In the genomic region with DNA sequence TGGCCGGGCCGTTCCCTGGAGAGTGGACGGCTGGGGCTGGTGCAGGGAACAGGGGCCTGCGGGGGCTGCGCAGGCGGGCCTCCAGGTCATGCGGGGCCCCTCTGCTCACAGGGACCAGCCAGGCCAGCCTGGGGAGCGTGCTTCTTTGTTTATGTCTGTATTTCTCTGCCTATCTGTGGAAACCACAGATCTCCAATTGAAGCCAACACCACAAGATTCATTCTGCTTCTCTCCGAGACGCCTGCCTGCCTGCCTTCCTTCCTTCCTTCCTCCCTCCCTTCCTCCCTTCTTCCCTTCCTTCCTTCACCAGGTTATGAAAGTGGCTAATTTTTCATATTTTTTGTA, we compare ENCODE assay signal across 8 cellular contexts. TPM values are rescaled to one million over a fixed set of nuclear protein-coding genes. Genes with fewer than 3 reads are reported as not detected.
DNase-seq lines count a peak whose midpoint lies in the region; ATAC-seq and TF ChIP-seq lines count a peak whose summit lies in the region.

No MANE protein-coding gene starts in this region.

- H3K9ac ChIP-seq in Karpas-422 (ENCODE audit: low read length), result peak overlapping the region; percentile 70
- H3K9ac ChIP-seq in endodermal cell (ENCODE audit: extremely low read depth, low read length, poor library complexity, severe bottlenecking), result no peak overlapping the region

- no peaks in the 10 kb centered on the region; the same call in 1 of the 2 replicates for H4K20me1 ChIP-seq in Karpas-422 (ENCODE audit: insufficient read depth, low read depth, low read length)

- H3K27me3 Mint-ChIP-seq in T-helper 2 cell treated with Interferon-gamma antibody and Interleukin-4, amounts not matched to agents 5 μg/mL and 100 μg/mL, for 36 hours (ENCODE audit: low read depth), result no peaks in the 10 kb centered on the region
- H3K27me3 Mint-ChIP-seq in endodermal cell (ENCODE audit: insufficient read depth), result no peaks in the 10 kb centered on the region

- no peak overlapping the region for H2AFZ ChIP-seq in Karpas-422 (ENCODE audit: low read length)

- no peak for TF ChIP-seq CTCF in endodermal cell (conservative IDR thresholded peaks at IDR 0.05)

- H3K27me3 ChIP-seq in Karpas-422 (ENCODE audit: low read length), result no peaks in the 10 kb centered on the region
- H3K27me3 ChIP-seq in endodermal cell (ENCODE audit: control insufficient read depth, insufficient read depth, low read length, poor library complexity, severe bottlenecking), result no peaks in the 10 kb centered on the region

- H3K4me1 ChIP-seq in Karpas-422 (ENCODE audit: low read length), result peaks cover 25% of the 10 kb centered on the region
- H3K4me1 ChIP-seq in endodermal cell (ENCODE audit: control insufficient read depth, insufficient read depth, low read length), result peaks cover 5% of the 10 kb centered on the region

- ATAC-seq in stimulated activated effector memory CD8-positive, alpha-beta T cell treated with anti-CD3 and anti-CD28 coated beads, Interleukin-12 subunit alpha, Interleukin-12 subunit beta, amount 100 ng/mL, for 72 hours, result no peak
- no peak for ATAC-seq in GM18858 (IDR thresholded peaks at IDR 0.05; ENCODE audit: unreplicated experiment)

- 21 to 35% methylated on average over 5 to 10 of the region's 10 CpGs for WGBS in endodermal cell (ENCODE audit: insufficient coverage in 1 of 2, insufficient read length in 1 of 2), 2 experiments

- peaks cover 62% of the 10 kb centered on the region for H3K79me2 ChIP-seq in Karpas-422 (ENCODE audit: low read length)

- H3K36me3 ChIP-seq in Karpas-422 (ENCODE audit: insufficient read depth, low read length) (peaks cover 17% of the 10 kb centered on the region; the same call in 1 of the 2 replicates), endodermal cell (ENCODE audit: control insufficient read depth, insufficient read depth, low read length) (peaks cover 26% of the 10 kb centered on the region)

- peak overlapping the region; percentile 65 for H3K4me3 ChIP-seq in Karpas-422 (ENCODE audit: low read length)
- no peak overlapping the region for H3K4me3 ChIP-seq in endodermal cell (ENCODE audit: low read length)

- peak overlapping the region; percentile 83 for H3K4me3 Mint-ChIP-seq in T-helper 2 cell treated with Interferon-gamma antibody and Interleukin-4, amounts not matched to agents 5 μg/mL and 100 μg/mL, for 36 hours
- H3K4me3 Mint-ChIP-seq in endodermal cell, result peak overlapping the region; percentile 51
- peak overlapping the region; percentile 82 for H3K4me3 Mint-ChIP-seq in stimulated activated effector memory CD8-positive, alpha-beta T cell treated with anti-CD3 and anti-CD28 coated beads, Interleukin-12 subunit alpha, Interleukin-12 subunit beta, amount 100 ng/mL, for 72 hours

- H3K9me3 Mint-ChIP-seq in T-helper 2 cell treated with Interferon-gamma antibody and Interleukin-4, amounts not matched to agents 5 μg/mL and 100 μg/mL, for 36 hours, result no peaks in the 10 kb centered on the region
- H3K9me3 Mint-ChIP-seq in endodermal cell, result no peaks in the 10 kb centered on the region
- H3K9me3 Mint-ChIP-seq in stimulated activated effector memory CD8-positive, alpha-beta T cell treated with anti-CD3 and anti-CD28 coated beads, Interleukin-12 subunit alpha, Interleukin-12 subunit beta, amount 100 ng/mL, for 72 hours, result no peaks in the 10 kb centered on the region

- no peaks in the 10 kb centered on the region for H3K9me3 ChIP-seq in Karpas-422 (ENCODE audit: low read length)
- H3K9me3 ChIP-seq in endodermal cell (ENCODE audit: control insufficient read depth, low read length), result no peaks in the 10 kb centered on the region

- peaks cover 29% of the 10 kb centered on the region for H3K4me1 Mint-ChIP-seq in T-helper 2 cell treated with Interferon-gamma antibody and Interleukin-4, amounts not matched to agents 5 μg/mL and 100 μg/mL, for 36 hours (ENCODE audit: low read depth)
- peaks cover 29% of the 10 kb centered on the region for H3K4me1 Mint-ChIP-seq in endodermal cell
- H3K4me1 Mint-ChIP-seq in stimulated activated effector memory CD8-positive, alpha-beta T cell treated with anti-CD3 and anti-CD28 coated beads, Interleukin-12 subunit alpha, Interleukin-12 subunit beta, amount 100 ng/mL, for 72 hours, result peaks cover 48% of the 10 kb centered on the region

- peak overlapping the region; percentile 16 for H3K27ac Mint-ChIP-seq in T-helper 2 cell treated with Interferon-gamma antibody and Interleukin-4, amounts not matched to agents 5 μg/mL and 100 μg/mL, for 36 hours
- no peak overlapping the region for H3K27ac Mint-ChIP-seq in endodermal cell
- H3K27ac Mint-ChIP-seq in stimulated activated effector memory CD8-positive, alpha-beta T cell treated with anti-CD3 and anti-CD28 coated beads, Interleukin-12 subunit alpha, Interleukin-12 subunit beta, amount 100 ng/mL, for 72 hours, result peak overlapping the region; percentile 88

- no peak for DNase-seq in T-helper 2 cell treated with Interferon-gamma antibody and Interleukin-4, amounts not matched to agents 5 μg/mL and 100 μg/mL, for 36 hours (ENCODE audit: low spot score)
- DNase-seq in T-helper 2 cell, result no peak
- no peak for DNase-seq in Karpas-422
- DNase-seq in endodermal cell, result no peak
- DNase-seq in stimulated activated effector memory CD8-positive, alpha-beta T cell treated with anti-CD3 and anti-CD28 coated beads, Interleukin-12 subunit alpha, Interleukin-12 subunit beta, amount 100 ng/mL, for 72 hours (ENCODE audit: low spot score in 2 of 2), result no peak
- no peak for DNase-seq in NCI-H524 treated with DMSO at 0.1 percent for 48 hours (lab: John Stamatoyannopoulos, UW)
- DNase-seq in NCI-H226, result no peak

- H3K27ac ChIP-seq in Karpas-422 (ENCODE audit: low read length) (peak overlapping the region; percentile 14; the same call in 1 of the 2 replicates), endodermal cell (ENCODE audit: low read depth, low read length) (no peak overlapping the region)

- H3K9me2 ChIP-seq in Karpas-422 (replicated peaks; ENCODE audit: insufficient read depth, low read length), result no peaks in the 10 kb centered on the region

- H3K4me2 ChIP-seq in Karpas-422 (ENCODE audit: low read depth, low read length, poor library complexity, severe bottlenecking), result peak overlapping the region; percentile 79

- peaks cover 10% of the 10 kb centered on the region for H3K36me3 Mint-ChIP-seq in T-helper 2 cell treated with Interferon-gamma antibody and Interleukin-4, amounts not matched to agents 5 μg/mL and 100 μg/mL, for 36 hours (ENCODE audit: low read depth)
- peaks cover 31% of the 10 kb centered on the region for H3K36me3 Mint-ChIP-seq in endodermal cell (ENCODE audit: low read depth)
- H3K36me3 Mint-ChIP-seq in stimulated activated effector memory CD8-positive, alpha-beta T cell treated with anti-CD3 and anti-CD28 coated beads, Interleukin-12 subunit alpha, Interleukin-12 subunit beta, amount 100 ng/mL, for 72 hours, result peaks cover 50% of the 10 kb centered on the region

RNA-seq across cellular contexts. Expression of gene HMGN1, which starts 39.9 kb away (rescaled TPM):
- 430 and 561 TPM in 2 replicates for total RNA-seq in Karpas-422 (2014; rRNA removed; shearing (Covaris generic); ENCODE audit: low replicate concordance)
- 100 to 1,000 TPM; 526 to 626 TPM for total RNA-seq in endodermal cell
- 491 TPM for polyA plus RNA-seq in endodermal cell (2013, experiment 1 of 2)
- polyA plus RNA-seq in endodermal cell (2013, experiment 2 of 2), result 464 TPM

RNA-seq across cellular contexts. Expression of gene LCA5L, which starts 56.8 kb away (rescaled TPM):
- total RNA-seq in Karpas-422 (2014; rRNA removed; shearing (Covaris generic); ENCODE audit: low replicate concordance), result 0.25 TPM in 1 of 2 replicates, not detected in the other
- 1 to 10 TPM; 2.4 to 3.6 TPM for total RNA-seq in endodermal cell
- polyA plus RNA-seq in endodermal cell (2013, experiment 1 of 2), result 1.5 TPM
- polyA plus RNA-seq in endodermal cell (2013, experiment 2 of 2), result 1.7 TPM
